ENCODE assay signal across 23 cellular contexts in genomic region chr10:30816812-30817193, GRCh38.
DNase-seq lines count a peak whose midpoint lies in the region; ATAC-seq and TF ChIP-seq lines count a peak whose summit lies in the region.
"Had no signal": no experiment of that assay in that cellular context is flagged by ENCODE, and none has a peak within 500 bp of the region (broad histone marks: within the 10 kb centered on the region; RNA-seq: fewer than 3 reads in every experiment).

No MANE protein-coding gene starts in this region.

- H3K56ac ChIP-seq in IMR-90 (ENCODE audit: extremely low read depth, insufficient read depth, low read length), result no peak overlapping the region

- ATAC-seq in IMR-90 (ENCODE audit: low read depth), result no peak
- ATAC-seq in HG03045 (IDR thresholded peaks at IDR 0.05; ENCODE audit: unreplicated experiment), result no peak
- ATAC-seq in GM18502 (IDR thresholded peaks at IDR 0.05; ENCODE audit: poor library complexity, unreplicated experiment), result no peak
- no peak for ATAC-seq in GM19324 (IDR thresholded peaks at IDR 0.05; ENCODE audit: low FRiP score, unreplicated experiment)
- no peak for ATAC-seq in SK-N-SH treated with all-trans-retinoic acid at 6 μM for 48 hours
- ATAC-seq: natural killer cell treated with Interleukin-12 subunit alpha and Interleukin-12 subunit beta and Interleukin-15 and Interleukin-18, amount 100 ng/mL, for 72 hours had no signal

- in situ Hi-C loops in IMR-90 (cut with MboI; ENCODE audit: low sequenced_read_pairs), result no loop called here

- TF ChIP-seq EP300 in suprapubic skin (IDR thresholded peaks at IDR 0.05), result no peak

- H2AFZ ChIP-seq in IMR-90 (replicated peaks; ENCODE audit: low read length, poor library complexity) (no peak overlapping the region), neural progenitor cell (replicated peaks) (no peak overlapping the region)

- no TSS peak for BruUV-seq in IMR-90 (replicated peaks; lab: Mats Ljungman, UMichigan)

- H3K79me1 ChIP-seq in IMR-90 (ENCODE audit: low read depth in 1 of 2, low read length in 2 of 2), result peaks cover 0 to 5% of the 10 kb centered on the region in 2 experiments; a peak in 2 of 4 replicates

- no peaks in the 10 kb centered on the region for H3K36me3 Mint-ChIP-seq in chondrocyte (ENCODE audit: low read depth)
- H3K36me3 Mint-ChIP-seq in neural progenitor cell, result no peaks in the 10 kb centered on the region
- H3K36me3 Mint-ChIP-seq: activated naive CD8-positive, alpha-beta T cell treated with anti-CD3 and anti-CD28 coated beads, Interleukin-2, amount 10 ng/mL, durations not matched to agents 7 days and 5 days; natural killer cell treated with Interleukin-12 subunit alpha and Interleukin-12 subunit beta and Interleukin-15 and Interleukin-18, amount 100 ng/mL, for 72 hours had no signal

- H4K91ac ChIP-seq in IMR-90 (ENCODE audit: insufficient read depth, low read depth, low read length), result no peak overlapping the region

- H3K9me3 ChIP-seq in IMR-90 (ENCODE audit: control insufficient read depth, insufficient read depth, low read length) (no peaks in the 10 kb centered on the region), neural progenitor cell (ENCODE audit: low read depth) (no peaks in the 10 kb centered on the region), suprapubic skin (no peaks in the 10 kb centered on the region)
- H3K9me3 ChIP-seq: BLaER1 treated with 17β-estradiol and CSF1 and Interleukin-3, amounts not matched to agents 10 nM and 100 nM had no signal

- peak overlapping the region; percentile 40; the same call in 1 of the 2 replicates for H2AK5ac ChIP-seq in IMR-90 (ENCODE audit: low read depth, low read length)

- TF ChIP-seq POLR2A in IMR-90 (IDR thresholded peaks at IDR 0.05; ENCODE audit: low read depth, low read length) (no peak), suprapubic skin (IDR thresholded peaks at IDR 0.05) (no peak)

- no peak overlapping the region for H4K8ac ChIP-seq in IMR-90 (ENCODE audit: low read depth in 2 of 2, low read length in 2 of 2)

- H2BK5ac ChIP-seq in IMR-90 (ENCODE audit: low read depth, low read length, poor library complexity, severe bottlenecking), result no peak overlapping the region

- H3K4me1 Mint-ChIP-seq in chondrocyte (ENCODE audit: low read depth) (peaks cover 67% of the 10 kb centered on the region), neural progenitor cell (peaks cover 56% of the 10 kb centered on the region)

- POLR2A ChIA-PET in IMR-90 (lab: Charles Lee; ENCODE audit: unreplicated experiment), result no interaction called here

- no peaks in the 10 kb centered on the region for H3K79me2 ChIP-seq in neural progenitor cell (ENCODE audit: low read depth)

- H3K27me3 ChIP-seq in IMR-90 (ENCODE audit: control insufficient read depth, insufficient read depth, low read length) (no peaks in the 10 kb centered on the region), neural progenitor cell (no peaks in the 10 kb centered on the region), suprapubic skin (no peaks in the 10 kb centered on the region)
- H3K27me3 ChIP-seq: BLaER1 treated with 17β-estradiol and CSF1 and Interleukin-3, amounts not matched to agents 10 nM and 100 nM; dorsolateral prefrontal cortex had no signal

- no peak for TF ChIP-seq CTCF in IMR-90 (conservative IDR thresholded peaks at IDR 0.05; ENCODE audit: low read depth, low read length)
- no peak for TF ChIP-seq CTCF in chondrocyte (IDR thresholded peaks at IDR 0.05)
- TF ChIP-seq CTCF in neural progenitor cell (IDR thresholded peaks at IDR 0.05), result no peak
- no peak for TF ChIP-seq CTCF in suprapubic skin (IDR thresholded peaks at IDR 0.05)

- H2BK20ac ChIP-seq in IMR-90 (ENCODE audit: low read depth, low read length), result peak overlapping the region; percentile 48; the same call in 1 of the 2 replicates

- peak overlapping the region; percentile 23; the same call in 1 of the 2 replicates for H3K4ac ChIP-seq in IMR-90 (ENCODE audit: low read depth, low read length)

- H3K4me2 ChIP-seq in IMR-90 (ENCODE audit: low read depth, low read length) (no peak overlapping the region), neural progenitor cell (no peak overlapping the region)
- H3K4me2 ChIP-seq: KMS-11 had no signal

- no peak overlapping the region for H3K4me3 ChIP-seq in IMR-90 (ENCODE audit: insufficient read depth, low read depth, low read length)
- no peak overlapping the region for H3K4me3 ChIP-seq in neural progenitor cell
- H3K4me3 ChIP-seq in suprapubic skin, result no peak overlapping the region
- H3K4me3 ChIP-seq: BLaER1 treated with 17β-estradiol and CSF1 and Interleukin-3, amounts not matched to agents 10 nM and 100 nM; dorsolateral prefrontal cortex had no signal

- H3K27ac ChIP-seq in IMR-90 (ENCODE audit: insufficient read depth, low read length) (no peak overlapping the region), neural progenitor cell (no peak overlapping the region), suprapubic skin (peak overlapping the region; percentile 20)
- H3K27ac ChIP-seq: BLaER1 treated with 17β-estradiol and CSF1 and Interleukin-3, amounts not matched to agents 10 nM and 100 nM; dorsolateral prefrontal cortex; KMS-11; RWPE1 had no signal

- no peak overlapping the region for H4K5ac ChIP-seq in IMR-90 (ENCODE audit: low read depth, low read length)

- H3K23ac ChIP-seq in IMR-90 (ENCODE audit: low read depth, low read length), result no peak overlapping the region

- H3K27me3 Mint-ChIP-seq in chondrocyte (ENCODE audit: low read depth) (no peaks in the 10 kb centered on the region), neural progenitor cell (ENCODE audit: insufficient read depth, low read depth) (peaks cover 8% of the 10 kb centered on the region)

- H3F3A ChIP-seq in neural progenitor cell (ENCODE audit: low read depth), result peaks cover 5% of the 10 kb centered on the region

- CTCF ChIA-PET in IMR-90 (lab: Yijun Ruan, JAX), result no interaction called here

- H2AK9ac ChIP-seq in IMR-90 (replicated peaks; ENCODE audit: low read depth, low read length, poor library complexity), result no peak overlapping the region

- dilution Hi-C loops in IMR-90 (cut with HindIII; ENCODE audit: low sequenced_read_pairs, unreplicated experiment), result no loop called here

- H3K9ac ChIP-seq in IMR-90 (ENCODE audit: low read depth, low read length), result no peak overlapping the region
- no peak overlapping the region for H3K9ac ChIP-seq in neural progenitor cell
- H3K9ac ChIP-seq: BLaER1 treated with 17β-estradiol and CSF1 and Interleukin-3, amounts not matched to agents 10 nM and 100 nM; KMS-11 had no signal

- H3K9me3 Mint-ChIP-seq in chondrocyte (ENCODE audit: low read depth) (no peaks in the 10 kb centered on the region), neural progenitor cell (no peaks in the 10 kb centered on the region)
- H3K9me3 Mint-ChIP-seq: activated naive CD8-positive, alpha-beta T cell treated with anti-CD3 and anti-CD28 coated beads, Interleukin-2, amount 10 ng/mL, durations not matched to agents 7 days and 5 days; natural killer cell treated with Interleukin-12 subunit alpha and Interleukin-12 subunit beta and Interleukin-15 and Interleukin-18, amount 100 ng/mL, for 72 hours had no signal

- no peak overlapping the region for H2BK120ac ChIP-seq in IMR-90 (ENCODE audit: low read depth, low read length)

- no peak overlapping the region; the same call in 1 of the 2 replicates for H3K18ac ChIP-seq in IMR-90 (ENCODE audit: low read depth, low read length)

- intact Hi-C loops in IMR-90 (cut with micrococcal nuclease), result no loop called here

- H3K4me3 Mint-ChIP-seq in chondrocyte (ENCODE audit: unreplicated experiment) (no peak overlapping the region), neural progenitor cell (no peak overlapping the region)
- H3K4me3 Mint-ChIP-seq: activated naive CD8-positive, alpha-beta T cell treated with anti-CD3 and anti-CD28 coated beads, Interleukin-2, amount 10 ng/mL, durations not matched to agents 7 days and 5 days; natural killer cell treated with Interleukin-12 subunit alpha and Interleukin-12 subunit beta and Interleukin-15 and Interleukin-18, amount 100 ng/mL, for 72 hours had no signal

- 0 out of 2 replicates have a peak, but pooled peaks cover 1% of the 10 kb centered on the region for H4K20me1 ChIP-seq in IMR-90 (ENCODE audit: insufficient read depth, low read length)
- H4K20me1 ChIP-seq in neural progenitor cell (ENCODE audit: low read depth), result no peaks in the 10 kb centered on the region
- H4K20me1 ChIP-seq: BLaER1 treated with 17β-estradiol and CSF1 and Interleukin-3, amounts not matched to agents 10 nM and 100 nM had no signal

- WGBS in IMR-90 (ENCODE audit: extremely low coverage in 2 of 2, insufficient read length in 1 of 2), 2 experiments, result no CpG with 5 or more reads among the region's 3 CpGs
- 86% methylated on average over 3 of the region's 3 CpGs for WGBS in suprapubic skin

- H3K36me3 ChIP-seq in IMR-90 (ENCODE audit: control insufficient read depth, insufficient read depth, low read length), result no peaks in the 10 kb centered on the region
- no peaks in the 10 kb centered on the region for H3K36me3 ChIP-seq in neural progenitor cell
- H3K36me3 ChIP-seq in suprapubic skin, result no peaks in the 10 kb centered on the region
- H3K36me3 ChIP-seq: BLaER1 treated with 17β-estradiol and CSF1 and Interleukin-3, amounts not matched to agents 10 nM and 100 nM had no signal

- H2BK15ac ChIP-seq in IMR-90 (ENCODE audit: low read depth, low read length), result no peak overlapping the region

- H3K4me1 ChIP-seq in IMR-90 (ENCODE audit: control insufficient read depth, insufficient read depth, low read length) (peaks cover 44% of the 10 kb centered on the region), neural progenitor cell (peaks cover 12% of the 10 kb centered on the region), suprapubic skin (peaks cover 63% of the 10 kb centered on the region)

- DNase-seq in IMR-90, result no peak
- DNase-seq in chondrocyte (ENCODE audit: low spot score), result no peak
- DNase-seq in neural progenitor cell (ENCODE audit: low spot score), result no peak
- DNase-seq in suprapubic skin (ENCODE audit: low spot score in 2 of 2), result no peak
- DNase-seq: activated gamma-delta T cell; activated naive CD8-positive, alpha-beta T cell treated with anti-CD3 and anti-CD28 coated beads, Interleukin-2, amount 10 ng/mL, durations not matched to agents 7 days and 5 days; DMS79; dorsolateral prefrontal cortex; GDM1; HCEC 1CT; islet precursor cell; MM.1S; NCI-H2081 treated with DMSO at 0.1 percent for 48 hours; NCI-H748 treated with DMSO at 0.1 percent for 48 hours; T-helper 2 cell had no signal

- TF ChIP-seq RAD21 in IMR-90 (IDR thresholded peaks at IDR 0.05; ENCODE audit: low read length), result no peak

- peaks cover 34% of the 10 kb centered on the region for H3K9me1 ChIP-seq in IMR-90 (ENCODE audit: insufficient read depth, low read length)

- peak overlapping the region; percentile 39 for H3K27ac Mint-ChIP-seq in chondrocyte (ENCODE audit: unreplicated experiment)
- H3K27ac Mint-ChIP-seq in neural progenitor cell, result peak overlapping the region; percentile 53
- H3K27ac Mint-ChIP-seq: activated naive CD8-positive, alpha-beta T cell treated with anti-CD3 and anti-CD28 coated beads, Interleukin-2, amount 10 ng/mL, durations not matched to agents 7 days and 5 days; natural killer cell treated with Interleukin-12 subunit alpha and Interleukin-12 subunit beta and Interleukin-15 and Interleukin-18, amount 100 ng/mL, for 72 hours had no signal

- no peak overlapping the region for H3K14ac ChIP-seq in IMR-90 (replicated peaks; ENCODE audit: low read depth, low read length)

TF ChIP-seq in IMR-90, 13 proteins besides CTCF, POLR2A, EP300 and RAD21 (continues in another document):
- TF ChIP-seq CEBPB (IDR thresholded peaks at IDR 0.05; ENCODE audit: low read depth, low read length), result no peak

TF ChIP-seq in SK-N-SH treated with all-trans-retinoic acid at 6 μM for 48 hours, 23 proteins besides CTCF, POLR2A, EP300 and RAD21 (continues in another document):
- TF ChIP-seq ISL1 (CRISPR knock-in tag; IDR thresholded peaks at IDR 0.05), result no peak
